Comparison of ENCODE assay signal across 8 cellular contexts in genomic region chr9:109013678-109014145, GRCh38. TPM values are rescaled to one million over a fixed set of nuclear protein-coding genes. Genes with fewer than 3 reads are reported as not detected.
DNase-seq lines count a peak whose midpoint lies in the region; ATAC-seq and TF ChIP-seq lines count a peak whose summit lies in the region.

No MANE protein-coding gene starts in this region.

- CTCF ChIA-PET in WTC11 (lab: Charles Lee) = no interaction called here

- no peaks in the 10 kb centered on the region for H3K9me3 Mint-ChIP-seq in activated CD4-positive, alpha-beta T cell treated with anti-CD3 and anti-CD28 coated beads, Interleukin-2, amount 10 ng/mL, durations not matched to agents 24 days and 14 days
- H3K9me3 Mint-ChIP-seq in WTC11 = no peaks in the 10 kb centered on the region

- H3K36me3 Mint-ChIP-seq in activated CD4-positive, alpha-beta T cell treated with anti-CD3 and anti-CD28 coated beads, Interleukin-2, amount 10 ng/mL, durations not matched to agents 24 days and 14 days (ENCODE audit: low read depth) = peaks cover 3% of the 10 kb centered on the region
- H3K36me3 Mint-ChIP-seq in WTC11 = no peaks in the 10 kb centered on the region

- peaks cover 2% of the 10 kb centered on the region for H3K4me1 ChIP-seq in right cardiac atrium (ENCODE audit: control insufficient read depth, insufficient read depth, low read length)

- H3K4me1 Mint-ChIP-seq in activated CD4-positive, alpha-beta T cell treated with anti-CD3 and anti-CD28 coated beads, Interleukin-2, amount 10 ng/mL, durations not matched to agents 24 days and 14 days = peaks cover 24% of the 10 kb centered on the region
- H3K4me1 Mint-ChIP-seq in WTC11 = peaks cover 33% of the 10 kb centered on the region

- H3K27ac ChIP-seq in right cardiac atrium (ENCODE audit: low read length) = peak overlapping the region; percentile 97

- intact Hi-C loops in activated CD4-positive, alpha-beta T cell treated with anti-CD3 and anti-CD28 coated beads, Interleukin-2, amount 10 ng/mL, durations not matched to agents 24 days and 14 days (cut with micrococcal nuclease) = loop anchor here (5.0 to 10.0 kb wide), 4 partner anchors 126 to 1241 kb away; partner anchors contain the start of gene TXN
- intact Hi-C loops in right cardiac atrium (cut with DNase I) = loop anchor here in 1 of 4 donors (10.0 kb wide), 1 partner anchor 59 kb away; no protein-coding TSS in a partner anchor

- no peaks in the 10 kb centered on the region for H3K9me3 ChIP-seq in right cardiac atrium (ENCODE audit: control insufficient read depth, low read length)

- H3K4me3 ChIP-seq in right cardiac atrium (ENCODE audit: low read length) = peak overlapping the region; percentile 75
- peak overlapping the region; percentile 50 for H3K4me3 ChIP-seq in skeletal muscle cell (ENCODE audit: low read depth, low read length)

- peaks cover 4% of the 10 kb centered on the region for H3K27me3 Mint-ChIP-seq in activated CD4-positive, alpha-beta T cell treated with anti-CD3 and anti-CD28 coated beads, Interleukin-2, amount 10 ng/mL, durations not matched to agents 24 days and 14 days
- H3K27me3 Mint-ChIP-seq in WTC11 (ENCODE audit: low read depth) = peaks cover 10% of the 10 kb centered on the region

- peak overlapping the region; percentile 71 for H3K4me3 Mint-ChIP-seq in activated CD4-positive, alpha-beta T cell treated with anti-CD3 and anti-CD28 coated beads, Interleukin-2, amount 10 ng/mL, durations not matched to agents 24 days and 14 days
- peak overlapping the region; percentile 83 for H3K4me3 Mint-ChIP-seq in WTC11

- H3K27me3 ChIP-seq in right cardiac atrium (ENCODE audit: control insufficient read depth, insufficient read depth) = no peaks in the 10 kb centered on the region

- peak overlapping the region; percentile 66 for H3K27ac Mint-ChIP-seq in activated CD4-positive, alpha-beta T cell treated with anti-CD3 and anti-CD28 coated beads, Interleukin-2, amount 10 ng/mL, durations not matched to agents 24 days and 14 days
- H3K27ac Mint-ChIP-seq in WTC11 = peak overlapping the region; percentile 99

- peak; percentile 14 for ATAC-seq in WTC11
- ATAC-seq in right cardiac atrium = peak; percentile 5 to 49
- no peak for ATAC-seq in GM19452 (IDR thresholded peaks at IDR 0.05; ENCODE audit: unreplicated experiment)

- POLR2A ChIA-PET in WTC11 (lab: Charles Lee) = interaction anchor here (0.7 to 0.9 kb wide), 2 partner anchors 8 to 9 kb away, joined by 3 to 4 read pairs; no protein-coding TSS in a partner anchor

- WGBS in right cardiac atrium = 3% methylated on average over 12 of the region's 12 CpGs

- no peak for DNase-seq in activated CD4-positive, alpha-beta T cell treated with anti-CD3 and anti-CD28 coated beads, Interleukin-2, amount 10 ng/mL, durations not matched to agents 24 days and 14 days
- no peak for DNase-seq in activated CD4-positive, alpha-beta T cell treated with anti-CD3 and anti-CD28 coated beads for 1 hour
- DNase-seq in WTC11 (ENCODE audit: low spot score) (no peak), right cardiac atrium (peak in 1 of 3 donors; percentile 61), skeletal muscle cell (ENCODE audit: low read depth) (peak; percentile 43), CD1c-positive myeloid dendritic cell (ENCODE audit: extremely low spot score) (no peak), midbrain (lab: John Stamatoyannopoulos, UW) (no peak)

- TF ChIP-seq CTCF in WTC11 (IDR thresholded peaks at IDR 0.05) = no peak

TF ChIP-seq in WTC11, 78 proteins besides CTCF, POLR2A, EP300 and RAD21:
- TF ChIP-seq SP1 (CRISPR knock-in tag; conservative IDR thresholded peaks at IDR 0.05) = peak; percentile 53
- TF ChIP-seq ZNF121 (CRISPR knock-in tag; IDR thresholded peaks at IDR 0.05) = no peak
- no peak for TF ChIP-seq ATF3 (CRISPR knock-in tag; conservative IDR thresholded peaks at IDR 0.05)
- TF ChIP-seq AR (CRISPR knock-in tag; IDR thresholded peaks at IDR 0.05) = peak; percentile 63; the same call in 1 of the 2 replicates
- TF ChIP-seq, protein P1, sequence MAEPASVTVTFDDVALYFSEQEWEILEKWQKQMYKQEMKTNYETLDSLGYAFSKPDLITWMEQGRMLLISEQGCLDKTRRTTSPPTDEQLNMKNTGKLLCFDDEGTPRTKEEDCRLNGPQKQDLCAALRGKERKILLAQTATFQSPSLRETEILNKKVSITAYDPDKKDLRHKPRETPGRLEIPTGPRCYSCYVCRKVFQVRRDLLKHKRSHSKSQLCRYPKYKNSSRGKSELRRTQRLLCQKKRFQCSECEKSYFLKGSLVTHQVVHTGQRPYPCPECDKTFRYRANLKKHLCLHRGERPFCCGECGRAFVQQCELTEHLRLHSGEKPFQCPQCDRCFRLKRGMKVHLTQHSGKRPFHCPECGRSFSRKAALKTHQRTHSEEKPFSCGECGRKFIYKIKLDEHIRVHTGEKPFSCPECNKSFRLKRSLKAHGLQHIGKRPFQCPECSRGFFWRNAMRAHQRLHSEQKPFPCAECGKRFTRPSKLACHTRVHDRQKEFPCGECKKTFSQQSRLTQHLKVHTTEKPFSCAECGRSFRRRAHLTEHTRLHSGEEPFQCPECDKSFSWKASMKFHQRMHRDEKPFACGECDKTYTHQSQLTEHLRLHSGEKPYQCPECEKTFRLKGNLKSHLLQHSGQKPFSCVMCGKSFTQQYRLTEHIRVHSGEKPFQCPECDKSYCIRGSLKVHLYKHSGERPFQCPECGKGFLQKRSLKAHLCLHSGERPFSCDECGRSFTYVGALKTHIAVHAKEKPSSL (CRISPR knock-in tag; conservative IDR thresholded peaks at IDR 0.05) = no peak

RNA-seq across cellular contexts. Expression of gene CTNNAL1, which starts 0.4 kb away (rescaled TPM):
- 17.8 and 18.8 TPM in 2 replicates for total RNA-seq in activated CD4-positive, alpha-beta T cell treated with anti-CD3 and anti-CD28 coated beads, Interleukin-2, amount 10 ng/mL, durations not matched to agents 24 days and 14 days
- 50.7 to 54.3 TPM (median 53.1 TPM) in 3 replicates for total RNA-seq in WTC11 (2021)
- 10 to 100 TPM; 61.1 to 99.9 (median 96.9) TPM for total RNA-seq in right cardiac atrium
- 105 TPM for polyA plus RNA-seq in right cardiac atrium
